Comparison of ENCODE assay signal across 11 cellular contexts in genomic region chr10:33476757-33477273, GRCh38.
"Had no signal": no experiment of that assay in that cellular context is flagged by ENCODE, and none has a peak within 500 bp of the region (broad histone marks: within the 10 kb centered on the region; RNA-seq: fewer than 3 reads in every experiment).

No MANE protein-coding gene starts in this region.

- DNase-seq: activated CD4-positive, alpha-beta T cell treated with anti-CD3 and anti-CD28 coated beads, Interleukin-2, amount 50 U/mL, for 1 hour; activated naive CD4-positive, alpha-beta T cell treated with anti-CD3 and anti-CD28 coated beads, Interleukin-2, amount 50 U/mL, for 16 hours; adrenal gland; effector memory CD4-positive, alpha-beta T cell; left colon; ovary; T-helper 17 cell; thyroid gland had no signal

- H3K9me3 ChIP-seq: adrenal gland, ovary, thyroid gland, vagina had no signal

- H3K27ac ChIP-seq: adrenal gland, epithelial cell of prostate, ovary, skin epidermis, thyroid gland, vagina had no signal

- H3K4me3 ChIP-seq: adrenal gland, ovary, skin epidermis, thyroid gland, vagina had no signal

- H3K27me3 ChIP-seq: adrenal gland, ovary, thyroid gland, vagina had no signal

- H3K36me3 ChIP-seq: adrenal gland, ovary, thyroid gland, vagina had no signal

- ATAC-seq: left colon, T-helper 17 cell had no signal

- H3K4me1 ChIP-seq: adrenal gland, thyroid gland, vagina had no signal
